ENCODE assay signal across 24 cellular contexts in the genomic region with DNA sequence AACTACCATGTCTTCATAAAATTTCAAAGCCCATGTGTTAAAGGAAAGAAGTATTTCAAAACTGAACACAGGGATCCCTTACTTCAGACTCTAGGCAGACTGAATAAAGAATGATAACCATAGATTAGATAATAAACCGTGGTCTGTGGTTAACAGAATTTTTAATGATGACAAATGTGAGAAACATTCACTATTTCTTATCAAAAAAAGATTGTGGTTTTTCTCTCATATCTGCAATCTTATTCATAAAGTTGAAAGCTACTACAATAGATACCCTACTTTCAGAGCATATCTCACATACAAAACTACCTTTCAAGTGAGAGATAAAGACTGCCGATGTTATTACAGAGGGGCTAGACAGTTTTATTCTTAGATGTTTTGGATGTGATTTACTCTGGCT.
"Had no signal": no experiment of that assay in that cellular context is flagged by ENCODE, and none has a peak within 500 bp of the region (broad histone marks: within the 10 kb centered on the region; RNA-seq: fewer than 3 reads in every experiment).

No MANE protein-coding gene starts in this region.

- H3K36me3 Mint-ChIP-seq: naive thymus-derived CD8-positive, alpha-beta T cell had no signal

- H3K9me3 Mint-ChIP-seq: dendritic cell treated with granulocyte-macrophage colony-stimulating factor and Interleukin-4, amounts not matched to agents 40 ng/mL and 50 ng/mL, for 4 days; endodermal cell; naive thymus-derived CD8-positive, alpha-beta T cell; stimulated activated naive CD8-positive, alpha-beta T cell treated with anti-CD3 and anti-CD28 coated beads, Interleukin-15, amount 100 ng/mL, for 72 hours had no signal

- H3K4me3 ChIP-seq: colonic mucosa, left ventricle myocardium inferior, lower lobe of right lung, pancreas, smooth muscle cell, thyroid gland, vagina had no signal

- H3K27ac Mint-ChIP-seq: dendritic cell treated with granulocyte-macrophage colony-stimulating factor and Interleukin-4, amounts not matched to agents 40 ng/mL and 50 ng/mL, for 4 days; endodermal cell; naive thymus-derived CD8-positive, alpha-beta T cell; progenitor cell of endocrine pancreas; stimulated activated naive CD8-positive, alpha-beta T cell treated with anti-CD3 and anti-CD28 coated beads, Interleukin-15, amount 100 ng/mL, for 72 hours had no signal

- ATAC-seq: esophagus mucosa; left colon; lower lobe of right lung; naive thymus-derived CD8-positive, alpha-beta T cell; pancreas; sciatic nerve; stimulated activated naive CD8-positive, alpha-beta T cell treated with anti-CD3 and anti-CD28 coated beads, Interleukin-15, amount 100 ng/mL, for 72 hours had no signal

- H3K4me3 Mint-ChIP-seq: dendritic cell treated with granulocyte-macrophage colony-stimulating factor and Interleukin-4, amounts not matched to agents 40 ng/mL and 50 ng/mL, for 4 days; endodermal cell; naive thymus-derived CD8-positive, alpha-beta T cell; stimulated activated naive CD8-positive, alpha-beta T cell treated with anti-CD3 and anti-CD28 coated beads, Interleukin-15, amount 100 ng/mL, for 72 hours had no signal

- H3K4me1 Mint-ChIP-seq: naive thymus-derived CD8-positive, alpha-beta T cell; stimulated activated naive CD8-positive, alpha-beta T cell treated with anti-CD3 and anti-CD28 coated beads, Interleukin-15, amount 100 ng/mL, for 72 hours had no signal

- DNase-seq: colonic mucosa; effector CD8-positive, alpha-beta T cell; endodermal cell; hypothalamus; kidney; left colon; left ventricle myocardium inferior; lower lobe of right lung; naive thymus-derived CD8-positive, alpha-beta T cell; pancreas; stimulated activated CD4-positive, alpha-beta T cell treated with anti-CD3 and anti-CD28 coated beads, Interleukin-12 subunit alpha, Interleukin-12 subunit beta, amount 100 ng/mL, for 4 hours; stimulated activated CD4-positive, alpha-beta T cell treated with anti-CD3 and anti-CD28 coated beads, Interleukin-1b, Interleukin-23, amount 100 ng/mL, for 48 hours; stimulated activated CD4-positive, alpha-beta T cell treated with anti-CD3 and anti-CD28 coated beads, Interleukin-4, amount 100 ng/mL, for 1 hour; stimulated activated CD8-positive, alpha-beta memory T cell treated with anti-CD3 and anti-CD28 coated beads, Interleukin-4, amount 100 ng/mL, for 48 hours; stimulated activated naive CD4-positive, alpha-beta T cell; stimulated activated naive CD8-positive, alpha-beta T cell treated with anti-CD3 and anti-CD28 coated beads, Interleukin-15, amount 100 ng/mL, for 72 hours; thyroid gland; trophoblast cell had no signal

- H3K27me3 Mint-ChIP-seq: progenitor cell of endocrine pancreas had no signal
